ENCODE assay signal across 18 cellular contexts in the genomic region with DNA sequence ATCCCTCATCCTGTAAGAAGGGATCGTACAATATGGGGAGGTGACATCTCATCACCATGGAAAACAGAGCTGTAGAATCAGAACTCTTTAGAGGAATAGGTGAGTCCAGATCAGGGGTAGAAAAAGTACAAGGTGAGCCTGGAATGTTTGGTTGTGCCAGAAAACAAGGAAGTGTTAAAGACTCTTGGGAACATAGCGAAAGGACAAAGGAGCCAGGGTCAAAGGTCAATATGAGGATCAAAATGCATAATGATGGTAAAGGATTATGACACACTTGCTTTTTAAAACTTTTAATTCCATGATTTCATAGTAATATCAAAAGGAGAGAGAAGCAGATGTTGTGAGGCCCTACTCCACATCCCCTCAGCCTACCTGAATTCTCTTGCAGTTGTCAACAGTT. TPM values are rescaled to one million over a fixed set of nuclear protein-coding genes. Genes with fewer than 3 reads are reported as not detected.
DNase-seq lines count a peak whose midpoint lies in the region; ATAC-seq, FAIRE-seq and TF ChIP-seq lines count a peak whose summit lies in the region.
"Had no signal": no experiment of that assay in that cellular context is flagged by ENCODE, and none has a peak within 500 bp of the region (broad histone marks: within the 10 kb centered on the region; RNA-seq: fewer than 3 reads in every experiment).

No MANE protein-coding gene starts in this region.

- in situ Hi-C loops in K562 (cut with MboI) = no loop called here

- FAIRE-seq in K562 (lab: Jason Lieb, UNC) = peak; percentile 51
- FAIRE-seq: G401.6, GM12892, H54 had no signal

- intact Hi-C loops in K562 (cut with micrococcal nuclease) = no loop called here

- H2AK5ac ChIP-seq in mesenchymal stem cell (ENCODE audit: low read length, severe bottlenecking) (no peak overlapping the region), trophoblast cell (ENCODE audit: low read length) (no peak overlapping the region)

- H2BK15ac ChIP-seq in mesenchymal stem cell (ENCODE audit: low read depth, poor library complexity, severe bottlenecking) = no peak overlapping the region

- no peaks in the 10 kb centered on the region for H3K79me1 ChIP-seq in mesenchymal stem cell (replicated peaks; ENCODE audit: low read length, poor library complexity, severe bottlenecking)
- no peaks in the 10 kb centered on the region for H3K79me1 ChIP-seq in trophoblast cell (ENCODE audit: low read length)

- CTCF ChIA-PET in K562 (lab: Yijun Ruan, JAX; ENCODE audit: low intra/inter-chr PET ratio) = no interaction called here

- H3K18ac ChIP-seq in mesenchymal stem cell (ENCODE audit: low read depth in 1 of 2, low read length in 2 of 2) (no peak overlapping the region), trophoblast cell (ENCODE audit: low read length) (no peak overlapping the region)

- no peak overlapping the region for H3K4me2 ChIP-seq in K562 (ENCODE audit: insufficient read depth, low read length)
- H3K4me2 ChIP-seq in mesenchymal stem cell (ENCODE audit: low read length, poor library complexity, severe bottlenecking) = no peak overlapping the region
- no peak overlapping the region for H3K4me2 ChIP-seq in trophoblast cell (ENCODE audit: low read length)

- no peak for TF ChIP-seq POLR2A in K562 (conservative IDR thresholded peaks at IDR 0.05)

- H3K27ac Mint-ChIP-seq in activated naive CD4-positive, alpha-beta T cell treated with anti-CD3 and anti-CD28 coated beads, Interleukin-2, amount 50 U/mL, for 72 hours = no peak overlapping the region
- no peak overlapping the region for H3K27ac Mint-ChIP-seq in endodermal cell
- H3K27ac Mint-ChIP-seq: CD4-positive, CD25-positive, alpha-beta regulatory T cell; CD8-positive, alpha-beta T cell; HFFc6 had no signal

- no peak overlapping the region for H2AFZ ChIP-seq in K562 (ENCODE audit: low read depth, low read length)
- peak overlapping the region; percentile 14 for H2AFZ ChIP-seq in mesenchymal stem cell (ENCODE audit: low read depth, low read length)
- H2AFZ ChIP-seq in trophoblast cell (ENCODE audit: insufficient read depth, low read length, poor library complexity) = no peak overlapping the region
- H2AFZ ChIP-seq: GM23248 had no signal

- H2BK120ac ChIP-seq in mesenchymal stem cell (ENCODE audit: low read depth, low read length) (no peak overlapping the region), trophoblast cell (ENCODE audit: insufficient read depth, low read length, poor library complexity) (no peak overlapping the region)

- no peak overlapping the region for H3K4ac ChIP-seq in mesenchymal stem cell (ENCODE audit: low read depth in 1 of 2, low read length in 2 of 2)
- H3K4ac ChIP-seq in trophoblast cell (ENCODE audit: low read depth, low read length) = no peak overlapping the region

- no peak for ATAC-seq in K562
- ATAC-seq in activated naive CD4-positive, alpha-beta T cell treated with anti-CD3 and anti-CD28 coated beads, Interleukin-2, amount 50 U/mL, for 72 hours = no peak
- ATAC-seq: CD8-positive, alpha-beta T cell had no signal

- H2BK5ac ChIP-seq in mesenchymal stem cell (ENCODE audit: low read depth, low read length, poor library complexity, severe bottlenecking) (no peak overlapping the region), trophoblast cell (ENCODE audit: low read depth, low read length, poor library complexity) (peak overlapping the region; percentile 63)

- no peak overlapping the region for H3K4me3 Mint-ChIP-seq in endodermal cell
- H3K4me3 Mint-ChIP-seq: CD4-positive, CD25-positive, alpha-beta regulatory T cell; CD8-positive, alpha-beta T cell; HFFc6 had no signal

- no peaks in the 10 kb centered on the region for H3K9me3 ChIP-seq in K562 (replicated peaks; ENCODE audit: control insufficient read depth, insufficient read depth, low read depth, low read length)
- no peaks in the 10 kb centered on the region for H3K9me3 ChIP-seq in mesenchymal stem cell (ENCODE audit: control insufficient read depth, low read length)
- no peaks in the 10 kb centered on the region for H3K9me3 ChIP-seq in trophoblast cell (ENCODE audit: insufficient read depth, low read depth, low read length)
- no peaks in the 10 kb centered on the region for H3K9me3 ChIP-seq in endodermal cell (ENCODE audit: control insufficient read depth, low read length)
- H3K9me3 ChIP-seq: Caco-2, HAP-1 had no signal

- H3K4me1 Mint-ChIP-seq in endodermal cell = no peaks in the 10 kb centered on the region
- H3K4me1 Mint-ChIP-seq: CD4-positive, CD25-positive, alpha-beta regulatory T cell had no signal

- no peak for DNase-seq in K562 (ENCODE audit: extremely low read depth in 1 of 4, low spot score in 3 of 4)
- no peak for DNase-seq in mesenchymal stem cell
- DNase-seq in trophoblast cell = no peak
- DNase-seq in activated naive CD4-positive, alpha-beta T cell treated with anti-CD3 and anti-CD28 coated beads, Interleukin-2, amount 50 U/mL, for 72 hours (ENCODE audit: low spot score in 2 of 2) = no peak
- no peak for DNase-seq in endodermal cell
- DNase-seq in foreskin melanocyte = no peak
- DNase-seq: C1 segment of cervical spinal cord; Caco-2; CD4-positive, CD25-positive, alpha-beta regulatory T cell; CD8-positive, alpha-beta T cell; DMS153; DND-41; GM23248; HFFc6 had no signal

- H3K4me3 ChIP-seq in K562 (no peak overlapping the region), mesenchymal stem cell (ENCODE audit: insufficient read depth in 1 of 2, low read depth in 1 of 2, low read length in 2 of 2) (no peak overlapping the region), trophoblast cell (ENCODE audit: low read depth, low read length) (no peak overlapping the region), endodermal cell (ENCODE audit: low read length) (no peak overlapping the region)
- H3K4me3 ChIP-seq: GM23248, HAP-1 had no signal

- no peaks in the 10 kb centered on the region for H3K9me3 Mint-ChIP-seq in activated naive CD4-positive, alpha-beta T cell treated with anti-CD3 and anti-CD28 coated beads, Interleukin-2, amount 50 U/mL, for 72 hours
- H3K9me3 Mint-ChIP-seq in endodermal cell = no peaks in the 10 kb centered on the region
- H3K9me3 Mint-ChIP-seq: CD8-positive, alpha-beta T cell; HFFc6 had no signal

- no peaks in the 10 kb centered on the region for H4K20me1 ChIP-seq in K562 (replicated peaks; ENCODE audit: control insufficient read depth, insufficient read depth, low read length)

- H4K91ac ChIP-seq in mesenchymal stem cell (ENCODE audit: low read length) (no peak overlapping the region), trophoblast cell (ENCODE audit: low read depth, low read length) (no peak overlapping the region)

- TF ChIP-seq RAD21 in K562 (CRISPR knock-in tag; conservative IDR thresholded peaks at IDR 0.05 in 1 of 2, IDR thresholded peaks at IDR 0.05 in 1 of 2) = no peak

- H3K79me2 ChIP-seq in K562 (ENCODE audit: control insufficient read depth, insufficient read depth, low read length) = no peaks in the 10 kb centered on the region
- H3K79me2 ChIP-seq in trophoblast cell (ENCODE audit: control insufficient read depth, insufficient read depth, low read length, poor library complexity) = no peaks in the 10 kb centered on the region

- H4K8ac ChIP-seq in mesenchymal stem cell (ENCODE audit: low read length) = no peak overlapping the region
- H4K8ac ChIP-seq in trophoblast cell (ENCODE audit: low read depth, low read length) = no peak overlapping the region

- H3K27me3 Mint-ChIP-seq in endodermal cell (ENCODE audit: insufficient read depth) = no peaks in the 10 kb centered on the region

- no peaks in the 10 kb centered on the region for H3K36me3 ChIP-seq in K562 (ENCODE audit: control insufficient read depth, insufficient read depth, low read length)
- no peaks in the 10 kb centered on the region for H3K36me3 ChIP-seq in mesenchymal stem cell (ENCODE audit: control insufficient read depth in 1 of 2, insufficient read depth in 2 of 2, low read depth in 1 of 2, low read length in 2 of 2)
- no peaks in the 10 kb centered on the region for H3K36me3 ChIP-seq in trophoblast cell (ENCODE audit: control insufficient read depth in 1 of 2, insufficient read depth in 2 of 2, low read length in 2 of 2)
- H3K36me3 ChIP-seq in endodermal cell (ENCODE audit: control insufficient read depth, insufficient read depth, low read length) = no peaks in the 10 kb centered on the region
- H3K36me3 ChIP-seq: HAP-1 had no signal

- no TSS peak for BruUV-seq in K562 (replicated peaks; lab: Mats Ljungman, UMichigan)

- H3K14ac ChIP-seq in mesenchymal stem cell (ENCODE audit: low read length in 2 of 2) = no peak overlapping the region
- no peak overlapping the region for H3K14ac ChIP-seq in trophoblast cell (ENCODE audit: low read length)

- H3K23ac ChIP-seq in mesenchymal stem cell (ENCODE audit: low read length in 2 of 2) = no peak overlapping the region
- H3K23ac ChIP-seq in trophoblast cell (ENCODE audit: low read length) = no peak overlapping the region

- H4K12ac ChIP-seq in trophoblast cell (ENCODE audit: low read depth, low read length) = no peak overlapping the region

- H3K27ac ChIP-seq in K562 (ENCODE audit: extremely low read depth, low read depth, low read length) (no peak overlapping the region), mesenchymal stem cell (ENCODE audit: low read length, poor library complexity, severe bottlenecking) (no peak overlapping the region), trophoblast cell (ENCODE audit: low read depth, low read length) (no peak overlapping the region), endodermal cell (ENCODE audit: low read depth, low read length) (no peak overlapping the region)
- H3K27ac ChIP-seq: GM23248 had no signal

- no peaks in the 10 kb centered on the region for H3K27me3 ChIP-seq in K562 (ENCODE audit: control insufficient read depth in 2 of 2, insufficient read depth in 2 of 2, low read length in 2 of 2)
- H3K27me3 ChIP-seq in mesenchymal stem cell (ENCODE audit: control insufficient read depth in 1 of 2, insufficient read depth in 1 of 2, low read length in 2 of 2) = no peaks in the 10 kb centered on the region
- no peaks in the 10 kb centered on the region for H3K27me3 ChIP-seq in trophoblast cell (ENCODE audit: insufficient read depth, low read length)
- H3K27me3 ChIP-seq in endodermal cell (ENCODE audit: control insufficient read depth, insufficient read depth, low read length, poor library complexity, severe bottlenecking) = no peaks in the 10 kb centered on the region

- no peaks in the 10 kb centered on the region for H3K9me1 ChIP-seq in K562 (ENCODE audit: control insufficient read depth, insufficient read depth, low read length)

- H3K4me1 ChIP-seq in K562 (replicated peaks in 1 of 2; ENCODE audit: control insufficient read depth in 2 of 2, insufficient read depth in 2 of 2, low read length in 2 of 2) (no peaks in the 10 kb centered on the region; a peak in 1 of 5 replicates), mesenchymal stem cell (ENCODE audit: control insufficient read depth, insufficient read depth, low read depth, low read length) (no peaks in the 10 kb centered on the region), trophoblast cell (ENCODE audit: control insufficient read depth in 1 of 2, insufficient read depth in 2 of 2, low read length in 2 of 2) (no peaks in the 10 kb centered on the region), endodermal cell (ENCODE audit: control insufficient read depth, insufficient read depth, low read length) (no peaks in the 10 kb centered on the region)
- H3K4me1 ChIP-seq: HAP-1 had no signal

- no peak for TF ChIP-seq EP300 in K562 (IDR thresholded peaks at IDR 0.05; ENCODE audit: low read length)

- TF ChIP-seq CTCF in K562 (IDR thresholded peaks at IDR 0.05 in 2 of 3, conservative IDR thresholded peaks at IDR 0.05 in 1 of 3; ENCODE audit: insufficient read depth in 2 of 3, low read depth in 1 of 3, low read length in 3 of 3) = no peak
- no peak for TF ChIP-seq CTCF in endodermal cell (conservative IDR thresholded peaks at IDR 0.05)

- no peaks in the 10 kb centered on the region for H3K36me3 Mint-ChIP-seq in activated naive CD4-positive, alpha-beta T cell treated with anti-CD3 and anti-CD28 coated beads, Interleukin-2, amount 50 U/mL, for 72 hours
- H3K36me3 Mint-ChIP-seq in endodermal cell (ENCODE audit: low read depth) = no peaks in the 10 kb centered on the region
- H3K36me3 Mint-ChIP-seq: CD4-positive, CD25-positive, alpha-beta regulatory T cell; CD8-positive, alpha-beta T cell had no signal

- H2BK12ac ChIP-seq in mesenchymal stem cell (ENCODE audit: low read length in 2 of 2) (no peak overlapping the region), trophoblast cell (ENCODE audit: low read length) (peak overlapping the region; percentile 80)

- POLR2A ChIA-PET in K562 (lab: Yijun Ruan, JAX) = no interaction called here

- H3K9ac ChIP-seq in K562 (ENCODE audit: insufficient read depth in 1 of 2, low read depth in 2 of 2, low read length in 2 of 2) = no peak overlapping the region
- H3K9ac ChIP-seq in mesenchymal stem cell (ENCODE audit: low read length) = no peak overlapping the region
- no peak overlapping the region for H3K9ac ChIP-seq in trophoblast cell (ENCODE audit: low read length)
- H3K9ac ChIP-seq in endodermal cell (ENCODE audit: extremely low read depth, low read length, poor library complexity, severe bottlenecking) = no peak overlapping the region
- H3K9ac ChIP-seq: GM23248 had no signal

- WGBS in K562 (ENCODE audit: insufficient coverage, low coverage, missing lambda C conversion rate) = 92% methylated on average over 2 of the region's 2 CpGs
- 94% methylated on average over 1 of the region's 2 CpGs for WGBS in mesenchymal stem cell
- no CpG with 5 or more reads among the region's 2 CpGs for WGBS in trophoblast cell (ENCODE audit: extremely low coverage, insufficient coverage, insufficient read length)
- WGBS in endodermal cell (ENCODE audit: insufficient coverage in 1 of 2, insufficient read length in 1 of 2), 2 experiments = 98 to 100% methylated on average over 1 to 2 of the region's 2 CpGs

RNA-seq across cellular contexts. Expression of a gene that starts 19.2 kb away (rescaled TPM):
- 57.1 and 190 TPM in 2 replicates for total RNA-seq in K562 (2011; cell fraction: chromatin; rRNA removed; ENCODE audit: low replicate concordance)
- 19.0 and 31.5 TPM in 2 replicates for total RNA-seq in K562 (2011; cell fraction: nucleolus; rRNA removed)
- total RNA-seq in K562 (2011; cell fraction: nucleoplasm; rRNA removed) = 65.5 and 113 TPM in 2 replicates
- total RNA-seq in K562 (2014; rRNA removed) (25.7 and 38.8 TPM in 2 replicates), K562 (2014; rRNA removed; fragmentation: Illumina TruSeq; extraction: Trizol) (44.5 and 47.8 TPM in 2 replicates), K562 (2015; rRNA removed; fragmentation: Illumina TruSeq; extraction: Trizol) (55.2 and 58.4 TPM in 2 replicates), K562 (2021) (40.8 and 42.1 TPM in 2 replicates), endodermal cell (10 to 100 TPM; 47.2 to 50.6 TPM)
- polyA plus RNA-seq in K562 (2011; rRNA removed) (41.3 and 48.5 TPM in 2 replicates), K562 (2014; fragmentation: Illumina TruSeq; extraction: Trizol) (37.0 and 40.2 TPM in 2 replicates), K562 (2014; fragmentation: Nextera tagmentation; extraction: Ambion mirVana) (10 to 100 TPM in 1 of 2 experiments, 1 to 10 TPM in 1; 9.3 to 12.6 TPM), K562 (2014; rRNA removed) (19.2 and 20.3 TPM in 2 replicates)
- polyA plus RNA-seq in K562 (2011; cell fraction: cytosol; rRNA removed) = 19.0 and 20.8 TPM in 2 replicates
- polyA plus RNA-seq in K562 (2011; cell fraction: nucleus; rRNA removed) = 63.7 and 71.6 TPM in 2 replicates
- polyA plus RNA-seq in K562 (2012) = 21.4 and 22.2 TPM in 2 replicates
- 83.2 and 90.5 TPM in 2 replicates for polyA minus RNA-seq in K562 (2011; rRNA and poly(A)+ RNA removed)
- polyA minus RNA-seq in K562 (2011; cell fraction: cytosol; rRNA and poly(A)+ RNA removed) = 44.4 and 48.8 TPM in 2 replicates
- polyA minus RNA-seq in K562 (2011; cell fraction: nucleus; rRNA and poly(A)+ RNA removed) = 31.0 and 64.2 TPM in 2 replicates
- 20.7 TPM for polyA plus RNA-seq in mesenchymal stem cell (2013, experiment 1 of 2)
- 24.6 TPM for polyA plus RNA-seq in mesenchymal stem cell (2013, experiment 2 of 2)
- 110 and 120 TPM in 2 replicates for polyA plus RNA-seq in trophoblast cell (2013)
- total RNA-seq in activated naive CD4-positive, alpha-beta T cell treated with anti-CD3 and anti-CD28 coated beads, Interleukin-2, amount 50 U/mL, for 72 hours = 10 to 100 TPM; 36.7 to 45.5 TPM
- polyA plus RNA-seq in endodermal cell (2013, experiment 1 of 2) = 35.8 TPM
- polyA plus RNA-seq in endodermal cell (2013, experiment 2 of 2) = 35.1 TPM

RNA-seq across cellular contexts. Expression of a gene that starts 51.2 kb away (rescaled TPM):
- 4.0 and 12.6 TPM in 2 replicates for total RNA-seq in K562 (2011; cell fraction: chromatin; rRNA removed; ENCODE audit: low replicate concordance)
- 4.9 and 5.5 TPM in 2 replicates for total RNA-seq in K562 (2011; cell fraction: nucleolus; rRNA removed)
- 5.8 and 7.0 TPM in 2 replicates for total RNA-seq in K562 (2011; cell fraction: nucleoplasm; rRNA removed)
- 49.6 and 62.1 TPM in 2 replicates for total RNA-seq in K562 (2014; rRNA removed)
- total RNA-seq in K562 (2014; rRNA removed; fragmentation: Illumina TruSeq; extraction: Trizol) = 92.1 and 107 TPM in 2 replicates
- 77.1 and 81.1 TPM in 2 replicates for total RNA-seq in K562 (2015; rRNA removed; fragmentation: Illumina TruSeq; extraction: Trizol)
- total RNA-seq in K562 (2021) = 56.9 and 59.3 TPM in 2 replicates
- polyA plus RNA-seq in K562 (2011; rRNA removed) = 47.4 and 71.4 TPM in 2 replicates
- 15.3 and 20.2 TPM in 2 replicates for polyA plus RNA-seq in K562 (2011; cell fraction: cytosol; rRNA removed)
- 6.1 and 9.4 TPM in 2 replicates for polyA plus RNA-seq in K562 (2011; cell fraction: nucleus; rRNA removed)
- 59.7 and 74.2 TPM in 2 replicates for polyA plus RNA-seq in K562 (2012)
- polyA plus RNA-seq in K562 (2014; fragmentation: Illumina TruSeq; extraction: Trizol) = 79.1 and 84.4 TPM in 2 replicates
- 100 to 1,000 TPM; 160 to 183 TPM for polyA plus RNA-seq in K562 (2014; fragmentation: Nextera tagmentation; extraction: Ambion mirVana)
- 64.3 and 75.7 TPM in 2 replicates for polyA plus RNA-seq in K562 (2014; rRNA removed)
- 42.3 and 43.2 TPM in 2 replicates for polyA minus RNA-seq in K562 (2011; rRNA and poly(A)+ RNA removed)
- 11.4 and 21.0 TPM in 2 replicates for polyA minus RNA-seq in K562 (2011; cell fraction: cytosol; rRNA and poly(A)+ RNA removed)
- polyA minus RNA-seq in K562 (2011; cell fraction: nucleus; rRNA and poly(A)+ RNA removed) = 3.6 and 10.1 TPM in 2 replicates
- 37.7 TPM for polyA plus RNA-seq in mesenchymal stem cell (2013, experiment 1 of 2)
- 40.3 TPM for polyA plus RNA-seq in mesenchymal stem cell (2013, experiment 2 of 2)
- 61.0 and 61.1 TPM in 2 replicates for polyA plus RNA-seq in trophoblast cell (2013)
- total RNA-seq in activated naive CD4-positive, alpha-beta T cell treated with anti-CD3 and anti-CD28 coated beads, Interleukin-2, amount 50 U/mL, for 72 hours = 10 to 100 TPM; 37.8 to 44.1 TPM
- 10 to 100 TPM; 56.8 to 56.9 TPM for total RNA-seq in endodermal cell
- 51.4 TPM for polyA plus RNA-seq in endodermal cell (2013, experiment 1 of 2)
- polyA plus RNA-seq in endodermal cell (2013, experiment 2 of 2) = 52.0 TPM
